ENCODE assay signal across 8 cellular contexts in genomic region chr3:188749010-188749617, GRCh38.
DNase-seq lines count a peak whose midpoint lies in the region; ATAC-seq lines count a peak whose summit lies in the region.

No MANE protein-coding gene starts in this region.

- H3K9me3 Mint-ChIP-seq in stimulated activated naive CD8-positive, alpha-beta T cell treated with anti-CD3 and anti-CD28 coated beads, Interleukin-15, amount 100 ng/mL, for 72 hours, result no peaks in the 10 kb centered on the region

- DNase-seq in NCI-H146 (lab: John Stamatoyannopoulos, UW) (peak; percentile 23), NCI-H146 treated with DMSO at 0.1 percent for 48 hours (lab: John Stamatoyannopoulos, UW; ENCODE audit: unreplicated experiment) (no peak), OCI-M1 (lab: John Stamatoyannopoulos, UW) (peak; percentile 50), left kidney (ENCODE audit: low read depth, low spot score) (peak; percentile 28), substantia nigra (lab: John Stamatoyannopoulos, UW) (no peak)
- DNase-seq in activated gamma-delta T cell treated with anti-CD3 and anti-CD28 coated beads, Interleukin-2, amount 50 U/mL, for 16 hours (ENCODE audit: low read depth), result peak; percentile 31
- peak; percentile 19 to 30 for DNase-seq in stimulated activated naive CD8-positive, alpha-beta T cell treated with anti-CD3 and anti-CD28 coated beads, Interleukin-15, amount 100 ng/mL, for 72 hours

- H3K27ac ChIP-seq in substantia nigra (ENCODE audit: low read depth, low read length, poor library complexity, severe bottlenecking), result no peak overlapping the region

- no peak overlapping the region for H3K27ac Mint-ChIP-seq in stimulated activated naive CD8-positive, alpha-beta T cell treated with anti-CD3 and anti-CD28 coated beads, Interleukin-15, amount 100 ng/mL, for 72 hours

- ATAC-seq in stimulated activated naive CD8-positive, alpha-beta T cell treated with anti-CD3 and anti-CD28 coated beads, Interleukin-15, amount 100 ng/mL, for 72 hours, result no peak
- no peak for ATAC-seq in GM21619 (IDR thresholded peaks at IDR 0.05; ENCODE audit: unreplicated experiment)

- no peaks in the 10 kb centered on the region for H3K27me3 Mint-ChIP-seq in stimulated activated naive CD8-positive, alpha-beta T cell treated with anti-CD3 and anti-CD28 coated beads, Interleukin-15, amount 100 ng/mL, for 72 hours

- H3K4me3 Mint-ChIP-seq in stimulated activated naive CD8-positive, alpha-beta T cell treated with anti-CD3 and anti-CD28 coated beads, Interleukin-15, amount 100 ng/mL, for 72 hours, result no peak overlapping the region

- H3K4me1 Mint-ChIP-seq in stimulated activated naive CD8-positive, alpha-beta T cell treated with anti-CD3 and anti-CD28 coated beads, Interleukin-15, amount 100 ng/mL, for 72 hours, result peaks cover 29% of the 10 kb centered on the region

Comparison
In these comparisons a context has a peak if more than half of its experiments do, and no peak if none do; other contexts are left out.
1. DNase-seq: peak in NCI-H146 (single experiment), OCI-M1 (single experiment), activated gamma-delta T cell treated with anti-CD3 and anti-CD28 coated beads, Interleukin-2, amount 50 U/mL, for 16 hours (single experiment), left kidney (single experiment) and stimulated activated naive CD8-positive, alpha-beta T cell treated with anti-CD3 and anti-CD28 coated beads, Interleukin-15, amount 100 ng/mL, for 72 hours (2 of 2); none in NCI-H146 treated with DMSO at 0.1 percent for 48 hours (single experiment) and substantia nigra (0 of 49).